Comparison of ENCODE assay signal across 8 cellular contexts in the genomic region with DNA sequence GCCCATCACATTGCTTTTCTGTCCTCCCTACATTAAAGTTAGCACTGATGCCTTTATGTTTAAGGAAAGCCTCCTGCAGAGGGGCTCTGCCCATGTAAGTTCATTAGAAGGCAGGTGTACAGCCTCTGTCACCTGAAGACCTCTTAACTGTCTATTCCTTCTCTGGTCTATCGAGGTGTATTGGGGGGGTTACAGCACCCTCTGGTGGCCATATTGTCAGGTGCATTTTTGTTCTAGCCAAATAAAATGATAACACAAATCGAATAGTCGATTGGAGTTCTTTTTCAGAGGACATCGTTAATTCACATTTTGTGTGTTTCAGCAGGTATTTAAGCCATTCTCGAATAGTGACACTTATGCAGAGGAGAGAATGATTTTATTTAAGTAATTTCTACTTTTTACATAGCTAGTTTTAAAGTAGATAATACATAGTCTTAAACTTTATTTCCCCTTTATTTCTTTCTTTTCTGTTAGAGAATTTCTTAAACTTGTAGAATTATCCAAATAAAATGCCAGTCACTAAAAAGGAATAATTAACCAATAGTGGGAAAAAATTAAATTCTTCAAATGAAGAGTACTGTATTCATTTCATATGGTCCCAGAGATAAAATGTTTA.
DNase-seq lines count a peak whose midpoint lies in the region; ATAC-seq and TF ChIP-seq lines count a peak whose summit lies in the region.

No MANE protein-coding gene starts in this region.

- POLR2A ChIA-PET in PC-9 (lab: Charles Lee; ENCODE audit: unreplicated experiment): no interaction called here

- ATAC-seq in foreskin keratinocyte: peak; percentile 27
- no peak for ATAC-seq in GM19351 (IDR thresholded peaks at IDR 0.05; ENCODE audit: unreplicated experiment)
- ATAC-seq in HG03378 (IDR thresholded peaks at IDR 0.05; ENCODE audit: unreplicated experiment): no peak

- H3K4me3 ChIP-seq in PC-9: no peak overlapping the region
- no peak overlapping the region for H3K4me3 ChIP-seq in retinal pigment epithelial cell (ENCODE audit: low read length)

- CTCF ChIA-PET in PC-9 (lab: Charles Lee): interaction anchor here (0.6 to 1.1 kb wide), 5 partner anchors 28 to 298 kb away, joined by 3 to 16 read pairs (median 3); no protein-coding TSS in a partner anchor

- in situ Hi-C loops in Caki2 (cut with HindIII; ENCODE audit: low pct_unique_long_range_greater_than_20kb, low sequenced_read_pairs): no loop called here

- 0 out of 2 replicates have a peak overlapping the region, but pooled peaks have one; percentile 6 for H3K4me2 ChIP-seq in PC-9

- H3K79me2 ChIP-seq in PC-9 (ENCODE audit: low read depth): peaks cover 79% of the 10 kb centered on the region

- peak; percentile 94 for TF ChIP-seq CTCF in PC-9 (conservative IDR thresholded peaks at IDR 0.05)
- TF ChIP-seq CTCF in foreskin keratinocyte (conservative IDR thresholded peaks at IDR 0.05): peak; percentile 90
- peak; percentile 87 for TF ChIP-seq CTCF in retinal pigment epithelial cell (conservative IDR thresholded peaks at IDR 0.05; ENCODE audit: low read depth, low read length)

- no peak overlapping the region for H2AFZ ChIP-seq in PC-9

- peaks cover 39% of the 10 kb centered on the region for H3F3A ChIP-seq in PC-9 (ENCODE audit: insufficient read depth, low read depth)

- H3K27me3 ChIP-seq in PC-9 (ENCODE audit: insufficient read depth, low read depth) (no peaks in the 10 kb centered on the region), foreskin keratinocyte (no peaks in the 10 kb centered on the region)

- H3K9me2 ChIP-seq in PC-9 (ENCODE audit: insufficient read depth): no peaks in the 10 kb centered on the region

- DNase-seq in Caki2 (ENCODE audit: low read depth) (peak; percentile 46), HT-29 (ENCODE audit: low spot score) (peak; percentile 70), PC-9 (peak; percentile 43 to 52), foreskin keratinocyte (no peak), retinal pigment epithelial cell (ENCODE audit: low read depth) (no peak)
- DNase-seq in activated T-cell treated with anti-CD3 and anti-CD28 coated beads, Interleukin-2, amount 50 U/mL, for 48 hours: peak; percentile 72 to 73

- intact Hi-C loops in PC-9 (cut with micrococcal nuclease; ENCODE audit: unreplicated experiment): loop anchor here (1.0 to 10.0 kb wide), 3 partner anchors 44 to 84 kb away; no protein-coding TSS in a partner anchor

- BruUV-seq in PC-9 (replicated peaks; lab: Mats Ljungman, UMichigan): no TSS peak

- H3K27ac ChIP-seq in PC-9: no peak overlapping the region
- H3K27ac ChIP-seq in foreskin keratinocyte: no peak overlapping the region

- peaks cover 60% of the 10 kb centered on the region for H3K4me1 ChIP-seq in PC-9 (replicated peaks; ENCODE audit: insufficient read depth)
- H3K4me1 ChIP-seq in foreskin keratinocyte: peaks cover 9% of the 10 kb centered on the region

- no peaks in the 10 kb centered on the region for H3K36me3 ChIP-seq in PC-9 (ENCODE audit: low read depth)

- H3K9me3 ChIP-seq in PC-9 (ENCODE audit: insufficient read depth, low read depth): no peaks in the 10 kb centered on the region

- no peaks in the 10 kb centered on the region for H4K20me1 ChIP-seq in PC-9 (ENCODE audit: insufficient read depth)

Comparison
In these comparisons a context has a peak if more than half of its experiments do, and no peak if none do; other contexts are left out.
1. DNase-seq: peak in Caki2 (single experiment), HT-29 (single experiment), PC-9 (2 of 2) and activated T-cell treated with anti-CD3 and anti-CD28 coated beads, Interleukin-2, amount 50 U/mL, for 48 hours (2 of 2); none in foreskin keratinocyte (0 of 2) and retinal pigment epithelial cell (single experiment).
2. Peak in every context shown above with its lines, with median percentiles within 50 percentile points of each other: CTCF ChIP-seq.